14 cellular contexts compared by ENCODE assay signal in genomic region chr9:113640418-113640817, GRCh38.
A peak's percentile ranks its signal among the peaks of the same experiment; 100 is the strongest.
DNase-seq lines count a peak whose midpoint lies in the region; ATAC-seq and TF ChIP-seq lines count a peak whose summit lies in the region.
"Had no signal": no experiment of that assay in that cellular context is flagged by ENCODE, and none has a peak within 500 bp of the region (broad histone marks: within the 10 kb centered on the region; RNA-seq: fewer than 3 reads in every experiment).

No MANE protein-coding gene starts in this region.

- peaks cover 8% of the 10 kb centered on the region for H3K79me1 ChIP-seq in trophoblast cell (ENCODE audit: low read length)

- WGBS in endodermal cell (ENCODE audit: insufficient coverage in 1 of 2, insufficient read length in 1 of 2), 2 experiments = 85 to 91% methylated on average over 6 of the region's 6 CpGs
- 47 to 80% methylated on average over 6 of the region's 6 CpGs for WGBS in sigmoid colon, 2 donors
- no CpG with 5 or more reads among the region's 6 CpGs for WGBS in trophoblast cell (ENCODE audit: extremely low coverage, insufficient coverage, insufficient read length)

- H4K12ac ChIP-seq in trophoblast cell (ENCODE audit: low read depth, low read length) = no peak overlapping the region

- H3K4me1 Mint-ChIP-seq in endodermal cell = peaks cover 22% of the 10 kb centered on the region
- H3K4me1 Mint-ChIP-seq: CD4-positive, alpha-beta memory T cell; GM23338 had no signal

- H2BK5ac ChIP-seq in trophoblast cell (ENCODE audit: low read depth, low read length, poor library complexity) = no peak overlapping the region

- H3K27ac ChIP-seq in PC-3 (ENCODE audit: low read length) (no peak overlapping the region), Peyer's patch (no peak overlapping the region), endodermal cell (ENCODE audit: low read depth, low read length) (no peak overlapping the region), sigmoid colon (no peak overlapping the region), osteoblast (ENCODE audit: low read depth, low read length) (no peak overlapping the region), trophoblast cell (ENCODE audit: low read depth, low read length) (no peak overlapping the region)
- H3K27ac ChIP-seq: A549, C4-2B had no signal

- no peak overlapping the region for H3K4ac ChIP-seq in trophoblast cell (ENCODE audit: low read depth, low read length)

- peaks cover 10% of the 10 kb centered on the region for H3K27me3 Mint-ChIP-seq in endodermal cell (ENCODE audit: insufficient read depth)

- H4K91ac ChIP-seq in trophoblast cell (ENCODE audit: low read depth, low read length) = no peak overlapping the region

- H2AFZ ChIP-seq in PC-3 (ENCODE audit: low read length) (no peak overlapping the region), osteoblast (ENCODE audit: low read length) (no peak overlapping the region), trophoblast cell (ENCODE audit: insufficient read depth, low read length, poor library complexity) (no peak overlapping the region)
- H2AFZ ChIP-seq: GM23338 had no signal

- H4K8ac ChIP-seq in trophoblast cell (ENCODE audit: low read depth, low read length) = no peak overlapping the region

- H3K4me2 ChIP-seq in PC-3 (ENCODE audit: low read length) = no peak overlapping the region
- no peak overlapping the region for H3K4me2 ChIP-seq in osteoblast (ENCODE audit: insufficient read depth, low read length)
- H3K4me2 ChIP-seq in trophoblast cell (ENCODE audit: low read length) = no peak overlapping the region
- H3K4me2 ChIP-seq: A549, GM23338 had no signal

- TF ChIP-seq CTCF in PC-3 (conservative IDR thresholded peaks at IDR 0.05; ENCODE audit: low read depth, low read length) (no peak), Peyer's patch (IDR thresholded peaks at IDR 0.05) (no peak), endodermal cell (conservative IDR thresholded peaks at IDR 0.05) (no peak), sigmoid colon (IDR thresholded peaks at IDR 0.05) (no peak), osteoblast (IDR thresholded peaks at IDR 0.05; ENCODE audit: extremely low read depth, low read depth, low read length) (no peak)

- H2BK12ac ChIP-seq in trophoblast cell (ENCODE audit: low read length) = no peak overlapping the region

- no peaks in the 10 kb centered on the region for H3K36me3 Mint-ChIP-seq in endodermal cell (ENCODE audit: low read depth)
- H3K36me3 Mint-ChIP-seq: CD4-positive, alpha-beta memory T cell had no signal

- H3F3A ChIP-seq in PC-3 (ENCODE audit: low read length, unreplicated experiment) = no peaks in the 10 kb centered on the region

- H3K79me2 ChIP-seq in PC-3 (ENCODE audit: low read length) (no peaks in the 10 kb centered on the region), osteoblast (ENCODE audit: insufficient read depth, low read length) (no peaks in the 10 kb centered on the region), trophoblast cell (ENCODE audit: control insufficient read depth, insufficient read depth, low read length, poor library complexity) (no peaks in the 10 kb centered on the region)

- H3K9me2 ChIP-seq in PC-3 (replicated peaks; ENCODE audit: low read length) = no peaks in the 10 kb centered on the region

- no peak overlapping the region for H3K4me3 Mint-ChIP-seq in endodermal cell
- H3K4me3 Mint-ChIP-seq: CD4-positive, alpha-beta memory T cell; GM23338 had no signal

- CTCF ChIA-PET in PC-3 (lab: Charles Lee) = interaction anchor here (1.0 kb wide), 1 partner anchor 18 kb away, joined by 3 read pairs; no protein-coding TSS in a partner anchor

- no peak overlapping the region for H3K23ac ChIP-seq in trophoblast cell (ENCODE audit: low read length)

- no peak overlapping the region for H3K18ac ChIP-seq in trophoblast cell (ENCODE audit: low read length)

- H3K27me3 ChIP-seq in PC-3 (ENCODE audit: low read length) (no peaks in the 10 kb centered on the region), Peyer's patch (no peaks in the 10 kb centered on the region), endodermal cell (ENCODE audit: control insufficient read depth, insufficient read depth, low read length, poor library complexity, severe bottlenecking) (peaks cover 53% of the 10 kb centered on the region), sigmoid colon (no peaks in the 10 kb centered on the region), osteoblast (ENCODE audit: insufficient read depth, low read length) (peaks cover 2% of the 10 kb centered on the region), trophoblast cell (ENCODE audit: insufficient read depth, low read length) (no peaks in the 10 kb centered on the region)
- H3K27me3 ChIP-seq: BE2C had no signal

- TF ChIP-seq POLR2A in Peyer's patch (IDR thresholded peaks at IDR 0.05) (no peak), sigmoid colon (IDR thresholded peaks at IDR 0.05) (no peak)

- H2BK120ac ChIP-seq in trophoblast cell (ENCODE audit: insufficient read depth, low read length, poor library complexity) = no peak overlapping the region

- H3K4me3 ChIP-seq in PC-3 (ENCODE audit: low read length) (no peak overlapping the region), Peyer's patch (no peak overlapping the region), endodermal cell (ENCODE audit: low read length) (no peak overlapping the region), sigmoid colon (no peak overlapping the region), osteoblast (ENCODE audit: insufficient read depth, low read length) (no peak overlapping the region), trophoblast cell (ENCODE audit: low read depth, low read length) (no peak overlapping the region)
- H3K4me3 ChIP-seq: A549, GM23338 had no signal

- H3K4me1 ChIP-seq in PC-3 (ENCODE audit: insufficient read depth, low read length) (no peaks in the 10 kb centered on the region), Peyer's patch (no peaks in the 10 kb centered on the region), endodermal cell (ENCODE audit: control insufficient read depth, insufficient read depth, low read length) (peaks cover 12% of the 10 kb centered on the region), sigmoid colon (peaks cover 0 to 18% (median 8%) of the 10 kb centered on the region in 4 donors), osteoblast (ENCODE audit: insufficient read depth, low read length) (peaks cover 9% of the 10 kb centered on the region), trophoblast cell (ENCODE audit: control insufficient read depth in 1 of 2, insufficient read depth in 2 of 2, low read length in 2 of 2) (peaks cover 9 to 12% of the 10 kb centered on the region in 2 experiments)
- H3K4me1 ChIP-seq: A549, BE2C had no signal

- peak; percentile 27; the same call in 1 of the 2 replicates for ATAC-seq in PC-3
- ATAC-seq: A549, GM23338 had no signal

- no TSS peak for BruUV-seq in PC-3 (replicated peaks; lab: Mats Ljungman, UMichigan)

- no peaks in the 10 kb centered on the region for H3K9me3 ChIP-seq in PC-3 (ENCODE audit: low read length)
- H3K9me3 ChIP-seq in Peyer's patch = no peaks in the 10 kb centered on the region
- peaks cover 5% of the 10 kb centered on the region for H3K9me3 ChIP-seq in endodermal cell (ENCODE audit: control insufficient read depth, low read length)
- no peaks in the 10 kb centered on the region for H3K9me3 ChIP-seq in sigmoid colon
- no peaks in the 10 kb centered on the region for H3K9me3 ChIP-seq in osteoblast (ENCODE audit: low read depth, low read length)
- peaks cover 2% of the 10 kb centered on the region for H3K9me3 ChIP-seq in trophoblast cell (ENCODE audit: insufficient read depth, low read depth, low read length)
- H3K9me3 ChIP-seq: A549, BE2C had no signal

- peaks cover 1% of the 10 kb centered on the region for H3K9me3 Mint-ChIP-seq in endodermal cell
- H3K9me3 Mint-ChIP-seq: GM23338 had no signal

- H3K36me3 ChIP-seq in PC-3 (ENCODE audit: low read depth, low read length) = no peaks in the 10 kb centered on the region
- H3K36me3 ChIP-seq in Peyer's patch = no peaks in the 10 kb centered on the region
- H3K36me3 ChIP-seq in endodermal cell (ENCODE audit: control insufficient read depth, insufficient read depth, low read length) = no peaks in the 10 kb centered on the region
- no peaks in the 10 kb centered on the region for H3K36me3 ChIP-seq in sigmoid colon
- no peaks in the 10 kb centered on the region for H3K36me3 ChIP-seq in osteoblast (ENCODE audit: insufficient read depth, low read length)
- no peaks in the 10 kb centered on the region for H3K36me3 ChIP-seq in trophoblast cell (ENCODE audit: control insufficient read depth in 1 of 2, insufficient read depth in 2 of 2, low read length in 2 of 2)
- H3K36me3 ChIP-seq: BE2C had no signal

- H2AK5ac ChIP-seq in trophoblast cell (ENCODE audit: low read length) = no peak overlapping the region

- no peak overlapping the region for H3K9ac ChIP-seq in PC-3 (ENCODE audit: low read length)
- H3K9ac ChIP-seq in endodermal cell (ENCODE audit: extremely low read depth, low read length, poor library complexity, severe bottlenecking) = no peak overlapping the region
- no peak overlapping the region for H3K9ac ChIP-seq in trophoblast cell (ENCODE audit: low read length)

- H3K14ac ChIP-seq in trophoblast cell (ENCODE audit: low read length) = no peak overlapping the region

- intact Hi-C loops in PC-3 (cut with micrococcal nuclease) (no loop called here), sigmoid colon (cut with DNase I) (no loop called here)

- H3K27ac Mint-ChIP-seq in endodermal cell = no peak overlapping the region
- H3K27ac Mint-ChIP-seq: GM23338 had no signal

- H4K20me1 ChIP-seq in PC-3 (ENCODE audit: low read length) (no peaks in the 10 kb centered on the region), osteoblast (ENCODE audit: insufficient read depth, low read length) (no peaks in the 10 kb centered on the region)

- DNase-seq in PC-3 (no peak), Peyer's patch (peak in 2 of 3 donors; percentile 7 to 26), endodermal cell (peak; percentile 31), sigmoid colon (peak; percentile 59), GM03348 (ENCODE audit: low spot score) (no peak), osteoblast (ENCODE audit: insufficient read length, low spot score, missing footprints) (no peak), trophoblast cell (no peak)
- DNase-seq: BE2C; CD4-positive, alpha-beta memory T cell; DMS79; H7 had no signal

- no peak for TF ChIP-seq EP300 in sigmoid colon (IDR thresholded peaks at IDR 0.05)

- POLR2A ChIA-PET in PC-3 (lab: Charles Lee; ENCODE audit: unreplicated experiment) = interaction anchor here (0.7 kb wide), 1 partner anchor 194 kb away, joined by 3 read pairs; no protein-coding TSS in a partner anchor

Comparison
In these comparisons a context has a peak if more than half of its experiments do, and no peak if none do; other contexts are left out.
1. DNase-seq: peak in Peyer's patch (2 of 3), endodermal cell (single experiment) and sigmoid colon (single experiment); none in PC-3 (single experiment), GM03348 (single experiment), osteoblast (single experiment) and trophoblast cell (0 of 2).